In the genomic region with DNA sequence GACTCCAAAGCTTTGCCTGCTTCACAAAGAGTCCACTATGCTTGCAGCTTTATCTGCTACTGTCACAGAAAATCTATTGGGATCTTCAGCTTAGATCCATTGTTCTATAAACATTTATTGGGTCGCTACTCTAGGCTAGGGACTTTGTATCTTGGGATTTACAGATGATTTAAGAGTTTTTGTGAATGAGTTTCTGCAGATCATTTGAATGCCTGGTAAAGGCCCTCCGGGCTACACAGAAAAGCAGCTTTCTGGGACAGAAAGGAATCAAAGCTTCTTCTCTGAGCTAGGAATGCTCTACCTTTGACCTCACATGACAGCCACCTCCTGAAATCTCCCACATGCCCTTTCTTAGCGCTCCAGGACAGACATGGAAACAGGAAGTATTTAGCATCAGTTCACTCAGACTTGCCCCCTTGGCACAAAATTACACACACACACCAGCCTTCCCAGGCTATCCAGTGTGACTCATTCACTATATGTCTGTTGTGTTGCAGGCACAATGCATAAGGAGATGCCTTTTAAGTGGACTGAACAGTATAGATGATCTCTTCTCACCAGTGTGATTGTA, we compare ENCODE assay signal across 30 cellular contexts.
DNase-seq lines count a peak whose midpoint lies in the region; ATAC-seq, FAIRE-seq and TF ChIP-seq lines count a peak whose summit lies in the region.
"Had no signal": no experiment of that assay in that cellular context is flagged by ENCODE, and none has a peak within 500 bp of the region (broad histone marks: within the 10 kb centered on the region; RNA-seq: fewer than 3 reads in every experiment).

No MANE protein-coding gene starts in this region.

- FAIRE-seq in bronchial epithelial cell (lab: Jason Lieb, UNC) = no peak
- FAIRE-seq: colon, pancreas had no signal

- H3K9me3 Mint-ChIP-seq in effector memory CD8-positive, alpha-beta T cell = peaks cover 7 to 9% of the 10 kb centered on the region in 2 donors
- H3K9me3 Mint-ChIP-seq: activated B cell treated with CpG ODN at 0.5 μM for 24 hours; activated naive CD4-positive, alpha-beta T cell treated with anti-CD3 and anti-CD28 coated beads for 36 hours had no signal

- DNase-seq in HT1080 (ENCODE audit: low read depth) (peak; percentile 51), bronchial epithelial cell (ENCODE audit: low read depth) (peak; percentile 37), kidney tubule cell (ENCODE audit: low spot score) (peak; percentile 4), retina (peak; percentile 7), NCI-H82 (lab: John Stamatoyannopoulos, UW) (no peak)
- no peak for DNase-seq in stimulated activated CD4-positive, alpha-beta T cell treated with anti-CD3 and anti-CD28 coated beads, Interleukin-15, amount 100 ng/mL, for 24 hours
- no peak for DNase-seq in effector memory CD8-positive, alpha-beta T cell
- DNase-seq: activated B cell treated with CpG ODN at 0.5 μM for 24 hours; activated naive CD4-positive, alpha-beta T cell treated with anti-CD3 and anti-CD28 coated beads for 36 hours; adrenal gland; DND-41; effector CD8-positive, alpha-beta T cell; left ventricle myocardium inferior; natural killer cell; NCI-H1092; NCI-H187; NCI-H2171 treated with DMSO at 0.1 percent for 48 hours; NCI-H524 treated with DMSO at 0.1 percent for 48 hours; pancreas; SIG-M5; spleen; stimulated activated CD4-positive, alpha-beta T cell treated with anti-CD3 and anti-CD28 coated beads, Interleukin-2, amount 100 ng/mL, for 48 hours; T1000; transverse colon had no signal

- ATAC-seq in effector memory CD8-positive, alpha-beta T cell (replicated peaks) = no peak
- ATAC-seq: gastroesophageal sphincter, natural killer cell, Panc1, pancreas had no signal

- H3K27ac Mint-ChIP-seq in effector memory CD8-positive, alpha-beta T cell = no peak overlapping the region
- H3K27ac Mint-ChIP-seq: activated B cell treated with CpG ODN at 0.5 μM for 24 hours; activated naive CD4-positive, alpha-beta T cell treated with anti-CD3 and anti-CD28 coated beads for 36 hours; natural killer cell had no signal

- H3K27me3 Mint-ChIP-seq in effector memory CD8-positive, alpha-beta T cell = no peaks in the 10 kb centered on the region
- H3K27me3 Mint-ChIP-seq: activated B cell treated with CpG ODN at 0.5 μM for 24 hours had no signal

- H3K36me3 Mint-ChIP-seq in effector memory CD8-positive, alpha-beta T cell (ENCODE audit: insufficient read depth) = no peaks in the 10 kb centered on the region
- H3K36me3 Mint-ChIP-seq: natural killer cell had no signal

- H3K27me3 ChIP-seq in bronchial epithelial cell (ENCODE audit: control insufficient read depth, insufficient read depth, low read length) = no peaks in the 10 kb centered on the region
- H3K27me3 ChIP-seq: adrenal gland; BLaER1 treated with 17β-estradiol and CSF1 and Interleukin-3, amounts not matched to agents 10 nM and 100 nM; gastroesophageal sphincter; hepatocyte; pancreas; right atrium auricular region; spleen; transverse colon had no signal

- no peaks in the 10 kb centered on the region for H3K4me1 Mint-ChIP-seq in effector memory CD8-positive, alpha-beta T cell (ENCODE audit: low read depth in 2 of 2)
- H3K4me1 Mint-ChIP-seq: activated B cell treated with CpG ODN at 0.5 μM for 24 hours, natural killer cell had no signal

- no peak overlapping the region for H3K4me3 Mint-ChIP-seq in effector memory CD8-positive, alpha-beta T cell
- H3K4me3 Mint-ChIP-seq: activated B cell treated with CpG ODN at 0.5 μM for 24 hours; activated naive CD4-positive, alpha-beta T cell treated with anti-CD3 and anti-CD28 coated beads for 36 hours; natural killer cell had no signal

- H3K4me3 ChIP-seq in bronchial epithelial cell (ENCODE audit: low read depth, low read length) = no peak overlapping the region
- H3K4me3 ChIP-seq: adrenal gland; BLaER1 treated with 17β-estradiol and CSF1 and Interleukin-3, amounts not matched to agents 10 nM and 100 nM; gastroesophageal sphincter; hepatocyte; left ventricle myocardium inferior; pancreas; right atrium auricular region; spleen; transverse colon had no signal

- no peaks in the 10 kb centered on the region for H3K36me3 ChIP-seq in bronchial epithelial cell (ENCODE audit: control insufficient read depth, insufficient read depth, low read length)
- H3K36me3 ChIP-seq: adrenal gland; BLaER1 treated with 17β-estradiol and CSF1 and Interleukin-3, amounts not matched to agents 10 nM and 100 nM; gastroesophageal sphincter; left ventricle myocardium inferior; pancreas; right atrium auricular region; spleen; transverse colon had no signal

- no peak for TF ChIP-seq CTCF in bronchial epithelial cell (IDR thresholded peaks at IDR 0.05; ENCODE audit: insufficient read depth, low read length, severe bottlenecking)

Comparison
In these comparisons a context has a peak if more than half of its experiments do, and no peak if none do; other contexts are left out.
1. DNase-seq: peak in HT1080 (single experiment), bronchial epithelial cell (single experiment), kidney tubule cell (single experiment) and retina (single experiment); none in stimulated activated CD4-positive, alpha-beta T cell treated with anti-CD3 and anti-CD28 coated beads, Interleukin-15, amount 100 ng/mL, for 24 hours (single experiment), effector memory CD8-positive, alpha-beta T cell (0 of 3) and NCI-H82 (single experiment).